ENCODE assay signal across 16 cellular contexts in genomic region chr12:54000774-54001114, GRCh38. TPM values are rescaled to one million over a fixed set of nuclear protein-coding genes. Genes with fewer than 3 reads are reported as not detected.
DNase-seq lines count a peak whose midpoint lies in the region; ATAC-seq, FAIRE-seq and TF ChIP-seq lines count a peak whose summit lies in the region.
"Had no signal": no experiment of that assay in that cellular context is flagged by ENCODE, and none has a peak within 500 bp of the region (broad histone marks: within the 10 kb centered on the region; RNA-seq: fewer than 3 reads in every experiment).

No MANE protein-coding gene starts in this region.

- H3K4me3 ChIP-seq in A673 (ENCODE audit: low read depth, low read length, poor library complexity, severe bottlenecking) (peak overlapping the region; percentile 70), HUES6 (ENCODE audit: low read depth, low read length) (peak overlapping the region; percentile 55; the same call in 1 of the 2 replicates), H1 (ENCODE audit: extremely low read depth in 1 of 4, insufficient read depth in 2 of 4, low read depth in 3 of 4, low read length in 4 of 4) (0 out of 8 replicates have a peak overlapping the region, but pooled peaks of 1 of the 4 experiments have one; percentile 42), osteoblast (ENCODE audit: insufficient read depth, low read length) (peak overlapping the region; percentile 93)
- H3K4me3 ChIP-seq: BLaER1 had no signal

- peaks cover 2% of the 10 kb centered on the region; the same call in 1 of the 2 replicates for H3K23me2 ChIP-seq in H1 (ENCODE audit: low read depth, low read length)

- no peak overlapping the region for H2AK5ac ChIP-seq in H1 (ENCODE audit: low read depth, low read length)

- CTCF ChIA-PET in A673 (lab: Charles Lee), result interaction anchor here (0.5 kb wide), 1 partner anchor 209 kb away, joined by 6 read pairs; no protein-coding TSS in a partner anchor
- CTCF ChIA-PET in H1 (lab: Charles Lee; ENCODE audit: partially characterized antibody), result interaction anchor here (0.6 to 11.3 kb wide), 13 partner anchors 10 to 570 kb away, joined by 3 to 154 read pairs (median 4); partner anchors contain the start of genes HOXC10 and HOXC5

- no peak for TF ChIP-seq RAD21 in H1 (IDR thresholded peaks at IDR 0.05 in 1 of 2, conservative IDR thresholded peaks at IDR 0.05 in 1 of 2; ENCODE audit: low read depth in 2 of 2, low read length in 2 of 2)

- no peak overlapping the region for H4K8ac ChIP-seq in H1 (ENCODE audit: extremely low read depth, insufficient read depth, low read length)

- no peak for FAIRE-seq in H1 (lab: Jason Lieb, UNC)

- no peak overlapping the region for H4K5ac ChIP-seq in H1 (ENCODE audit: insufficient read length, low read depth, low read length)

- peak overlapping the region in 1 of 2 experiments; percentile 43; a peak in 1 of 4 replicates for H3K4me2 ChIP-seq in H1 (ENCODE audit: insufficient read depth in 1 of 2, low read depth in 2 of 2, low read length in 2 of 2)
- peak overlapping the region; percentile 88 for H3K4me2 ChIP-seq in osteoblast (ENCODE audit: insufficient read depth, low read length)
- H3K4me2 ChIP-seq: BLaER1 had no signal

- POLR2A ChIA-PET in A673 (lab: Charles Lee; ENCODE audit: low non-redundant PET), result no interaction called here
- POLR2A ChIA-PET in H1 (lab: Charles Lee; ENCODE audit: partially characterized antibody), result interaction anchor here (0.8 to 1.4 kb wide), 3 partner anchors 8 to 20 kb away, joined by 3 to 6 read pairs (median 4); partner anchors contain the start of gene HOXC8

- BruUV-seq in A673 (replicated peaks; lab: Mats Ljungman, UMichigan), result no TSS peak

- H3K18ac ChIP-seq in H1 (ENCODE audit: extremely low read depth, low read length), result no peak overlapping the region

- no peak for TF ChIP-seq EP300 in H1 (IDR thresholded peaks at IDR 0.05; ENCODE audit: borderline replicate concordance in 1 of 2, low read depth in 2 of 2, low read length in 2 of 2)

- no peak overlapping the region for H2BK12ac ChIP-seq in H1 (ENCODE audit: low read depth, low read length)

- H2BK120ac ChIP-seq in H1 (replicated peaks; ENCODE audit: low read depth, low read length), result no peak overlapping the region

- TF ChIP-seq POLR2A in H1 (IDR thresholded peaks at IDR 0.05; ENCODE audit: control extremely low read depth in 1 of 2, low read depth in 2 of 2, low read length in 2 of 2), result no peak

- no peak overlapping the region for H3K4ac ChIP-seq in H1 (replicated peaks; ENCODE audit: insufficient read length, low read depth, low read length)

- no peak for ATAC-seq in HG02759 (IDR thresholded peaks at IDR 0.05; ENCODE audit: unreplicated experiment)
- ATAC-seq in activated CD4-positive, CD25-positive, alpha-beta regulatory T cell treated with anti-CD3 and anti-CD28 coated beads, Interleukin-2, amount 50 U/mL, for 24 hours, result no peak

- no peaks in the 10 kb centered on the region for H3K79me1 ChIP-seq in H1 (ENCODE audit: low read depth, low read length)

- H4K20me1 ChIP-seq in H1 (replicated peaks in 1 of 2; ENCODE audit: control insufficient read depth in 1 of 2, insufficient read depth in 2 of 2, low read length in 2 of 2), result peaks cover 16 to 25% of the 10 kb centered on the region in 2 experiments
- peaks cover 7% of the 10 kb centered on the region for H4K20me1 ChIP-seq in osteoblast (ENCODE audit: insufficient read depth, low read length)

- H2AFZ ChIP-seq in H1 (ENCODE audit: low read length) (no peak overlapping the region), osteoblast (ENCODE audit: low read length) (no peak overlapping the region)

- no peak for TF ChIP-seq CTCF in A673 (conservative IDR thresholded peaks at IDR 0.05; ENCODE audit: low read depth, low read length)
- no peak for TF ChIP-seq CTCF in H1 (IDR thresholded peaks at IDR 0.05; ENCODE audit: control extremely low read depth in 1 of 3, insufficient read depth in 1 of 3, low read depth in 1 of 3, low read length in 3 of 3)
- TF ChIP-seq CTCF in osteoblast (IDR thresholded peaks at IDR 0.05; ENCODE audit: extremely low read depth, low read depth, low read length), result no peak

- peaks cover 9% of the 10 kb centered on the region for H3K36me3 ChIP-seq in A673 (ENCODE audit: insufficient read depth, low read length, poor library complexity, severe bottlenecking)
- H3K36me3 ChIP-seq in HUES6 (ENCODE audit: control insufficient read depth, insufficient read depth, low read length), result no peaks in the 10 kb centered on the region
- H3K36me3 ChIP-seq in H1 (ENCODE audit: control insufficient read depth in 2 of 4, insufficient read depth in 4 of 4, low read length in 3 of 4), result peaks cover 0 to 11% (median 0%) of the 10 kb centered on the region in 4 experiments; a peak in 1 of 8 replicates
- H3K36me3 ChIP-seq in osteoblast (ENCODE audit: insufficient read depth, low read length), result peaks cover 10% of the 10 kb centered on the region
- H3K36me3 ChIP-seq: BLaER1, cardiac muscle cell had no signal

- H3K23ac ChIP-seq in H1 (ENCODE audit: insufficient read length), result no peak overlapping the region

- 13% methylated on average over 8 of the region's 14 CpGs; no CpG with 5 or more reads in 1 of the 2 experiments for WGBS in H1 (ENCODE audit: extremely low coverage in 1 of 2, insufficient coverage in 1 of 2, insufficient read length in 1 of 2, insufficient replicate concordance in 2 of 2, low coverage in 1 of 2, low lambda C conversion rate in 2 of 2, missing lambda C conversion rate in 1 of 2), 2 experiments

- no peaks in the 10 kb centered on the region for H3K27me3 ChIP-seq in A673 (replicated peaks; ENCODE audit: insufficient read depth, low read depth, low read length, poor library complexity)
- peaks cover 100% of the 10 kb centered on the region for H3K27me3 ChIP-seq in HUES6 (ENCODE audit: control insufficient read depth, insufficient read depth, low read length)
- H3K27me3 ChIP-seq in H1 (replicated peaks in 1 of 4; ENCODE audit: control insufficient read depth in 3 of 4, extremely low read depth in 1 of 4, insufficient read depth in 3 of 4, low read length in 3 of 4), result peaks cover 99 to 100% (median 100%) of the 10 kb centered on the region in 4 experiments
- no peaks in the 10 kb centered on the region for H3K27me3 ChIP-seq in osteoblast (ENCODE audit: insufficient read depth, low read length)

- no peak overlapping the region for H3K14ac ChIP-seq in H1 (ENCODE audit: insufficient read length)

- H3K9ac ChIP-seq in HUES6 (ENCODE audit: low read length), result peak overlapping the region; percentile 85
- H3K9ac ChIP-seq in H1 (replicated peaks in 1 of 4; ENCODE audit: extremely low read depth in 1 of 4, low read depth in 3 of 4, low read length in 3 of 4), result no peak overlapping the region
- H3K9ac ChIP-seq: BLaER1 had no signal

- H3K27ac ChIP-seq in A673 (ENCODE audit: low read depth, low read length, poor library complexity, severe bottlenecking) (peak overlapping the region; percentile 97), HUES6 (ENCODE audit: low read depth, low read length) (no peak overlapping the region), H1 (ENCODE audit: low read depth, low read length) (no peak overlapping the region), osteoblast (ENCODE audit: low read depth, low read length) (peak overlapping the region; percentile 87)
- H3K27ac ChIP-seq: BLaER1, cardiac muscle cell had no signal

- H4K91ac ChIP-seq in H1 (replicated peaks; ENCODE audit: insufficient read length, low read length), result no peak overlapping the region

- DNase-seq in A673 (ENCODE audit: low spot score) (no peak), H1 (ENCODE audit: low read depth in 1 of 2, low spot score in 2 of 2) (no peak), osteoblast (ENCODE audit: insufficient read length, low spot score, missing footprints) (no peak), germinal center (ENCODE audit: low spot score) (no peak), NCI-H345 treated with DMSO at 0.1 percent for 48 hours (lab: John Stamatoyannopoulos, UW; ENCODE audit: unreplicated experiment) (no peak)
- DNase-seq: activated CD4-positive, alpha-beta T cell treated with anti-CD3 and anti-CD28 coated beads for 4 hours; activated effector memory CD4-positive, alpha-beta T cell treated with anti-CD3 and anti-CD28 coated beads, Interleukin-2, amount 50 U/mL, for 16 hours; erythroblast; immature natural killer cell; NCI-H187 treated with DMSO at 0.1 percent for 48 hours; NK-92 treated with Interleukin-12 subunit alpha and Interleukin-12 subunit beta, amount 100 ng/mL, for 24 hours had no signal

- no peak overlapping the region for H2BK5ac ChIP-seq in H1 (ENCODE audit: low read depth, low read length)

- no peak overlapping the region for H3K56ac ChIP-seq in H1 (replicated peaks; ENCODE audit: insufficient read length, low read depth, low read length)

- no peaks in the 10 kb centered on the region for H3K79me2 ChIP-seq in H1 (ENCODE audit: control insufficient read depth in 1 of 2, insufficient read depth in 2 of 2, low read length in 2 of 2)
- peaks cover 84% of the 10 kb centered on the region for H3K79me2 ChIP-seq in osteoblast (ENCODE audit: insufficient read depth, low read length)

- H3K9me3 ChIP-seq in A673 (ENCODE audit: low read depth, low read length, poor library complexity, severe bottlenecking) (no peaks in the 10 kb centered on the region), HUES6 (ENCODE audit: control insufficient read depth, insufficient read depth, low read depth, low read length) (no peaks in the 10 kb centered on the region), H1 (ENCODE audit: insufficient read depth in 2 of 2, low read depth in 1 of 2, low read length in 1 of 2) (no peaks in the 10 kb centered on the region), osteoblast (ENCODE audit: low read depth, low read length) (no peaks in the 10 kb centered on the region)

- H2BK20ac ChIP-seq in H1 (ENCODE audit: low read length), result no peak overlapping the region

- H3K4me1 ChIP-seq in A673 (ENCODE audit: insufficient read depth, low read length, poor library complexity, severe bottlenecking) (peaks cover 64% of the 10 kb centered on the region), HUES6 (ENCODE audit: control insufficient read depth, insufficient read depth, low read length) (no peaks in the 10 kb centered on the region), H1 (replicated peaks in 1 of 4; ENCODE audit: control insufficient read depth in 3 of 4, insufficient read depth in 4 of 4, low read length in 3 of 4) (peaks cover 0 to 8% (median 3%) of the 10 kb centered on the region in 4 experiments; a peak in 4 of 7 replicates), osteoblast (ENCODE audit: insufficient read depth, low read length) (peaks cover 44% of the 10 kb centered on the region)
- H3K4me1 ChIP-seq: BLaER1 had no signal

- H2BK15ac ChIP-seq in H1 (ENCODE audit: low read length), result no peak overlapping the region

- intact Hi-C loops in A673 (cut with micrococcal nuclease; ENCODE audit: unreplicated experiment), result no loop called here

RNA-seq across cellular contexts. Expression of gene HOXC9, which starts 0.8 kb away (rescaled TPM):
- total RNA-seq in A673 (2021) (21.1 and 22.3 TPM in 2 replicates), osteoblast (8.3 and 11.6 TPM in 2 replicates)
- total RNA-seq in H1 (2021; fragmentation: NEBNext Ultra II Directional; extraction: Animal tissue kit (Norgen Biotek cat#: 25700)), result not detected in 2 replicates
- not detected in 2 replicates for polyA plus RNA-seq in H1 (2011; rRNA removed)
- polyA plus RNA-seq in H1 (2011; cell fraction: cytosol; rRNA removed), result not detected
- not detected for polyA plus RNA-seq in H1 (2011; cell fraction: nucleus; rRNA removed)
- polyA plus RNA-seq in H1 (2012, experiment 1 of 2), result not detected in 4 replicates
- not detected for polyA plus RNA-seq in H1 (2012, experiment 2 of 2)
- polyA plus RNA-seq in H1 (2013, experiment 1 of 2), result not detected
- polyA plus RNA-seq in H1 (2013, experiment 2 of 2), result not detected
- polyA minus RNA-seq in H1 (2011; rRNA and poly(A)+ RNA removed), result not detected in 2 replicates
- not detected for polyA minus RNA-seq in H1 (2011; cell fraction: cytosol; rRNA and poly(A)+ RNA removed)
- not detected for polyA minus RNA-seq in H1 (2011; cell fraction: nucleus; rRNA and poly(A)+ RNA removed)
- total RNA-seq: cardiac muscle cell had no signal
- polyA plus RNA-seq: cardiac muscle cell, immature natural killer cell had no signal

RNA-seq across cellular contexts. Expression of gene HOXC8, which starts 8.0 kb away (rescaled TPM):
- total RNA-seq in A673 (2021) (10.9 and 11.1 TPM in 2 replicates), osteoblast (3.2 and 5.1 TPM in 2 replicates)
- total RNA-seq in H1 (2021; fragmentation: NEBNext Ultra II Directional; extraction: Animal tissue kit (Norgen Biotek cat#: 25700)), result not detected in 2 replicates
- not detected in 2 replicates for polyA plus RNA-seq in H1 (2011; rRNA removed)
- polyA plus RNA-seq in H1 (2011; cell fraction: cytosol; rRNA removed), result not detected
- polyA plus RNA-seq in H1 (2011; cell fraction: nucleus; rRNA removed), result not detected
- 0.09 TPM in 1 of 4 replicates, not detected in the others for polyA plus RNA-seq in H1 (2012, experiment 1 of 2)
- polyA plus RNA-seq in H1 (2012, experiment 2 of 2), result not detected
- polyA plus RNA-seq in H1 (2013, experiment 1 of 2), result not detected
- polyA plus RNA-seq in H1 (2013, experiment 2 of 2), result not detected
- not detected in 2 replicates for polyA minus RNA-seq in H1 (2011; rRNA and poly(A)+ RNA removed)
- not detected for polyA minus RNA-seq in H1 (2011; cell fraction: cytosol; rRNA and poly(A)+ RNA removed)
- not detected for polyA minus RNA-seq in H1 (2011; cell fraction: nucleus; rRNA and poly(A)+ RNA removed)
- polyA plus RNA-seq: cardiac muscle cell, immature natural killer cell had no signal

RNA-seq across cellular contexts. Expression of gene HOXC10, which starts 15.8 kb away (rescaled TPM):
- total RNA-seq in A673 (2021) (27.8 and 30.4 TPM in 2 replicates), osteoblast (9.7 and 11.2 TPM in 2 replicates)
- not detected in 2 replicates for total RNA-seq in H1 (2021; fragmentation: NEBNext Ultra II Directional; extraction: Animal tissue kit (Norgen Biotek cat#: 25700))
- not detected in 2 replicates for polyA plus RNA-seq in H1 (2011; rRNA removed)
- not detected for polyA plus RNA-seq in H1 (2011; cell fraction: cytosol; rRNA removed)
- polyA plus RNA-seq in H1 (2011; cell fraction: nucleus; rRNA removed), result not detected
- not detected in 4 replicates for polyA plus RNA-seq in H1 (2012, experiment 1 of 2)
- 0.20 TPM for polyA plus RNA-seq in H1 (2012, experiment 2 of 2)
- polyA plus RNA-seq in H1 (2013, experiment 1 of 2), result not detected
- not detected for polyA plus RNA-seq in H1 (2013, experiment 2 of 2)
- not detected in 2 replicates for polyA minus RNA-seq in H1 (2011; rRNA and poly(A)+ RNA removed)
- polyA minus RNA-seq in H1 (2011; cell fraction: cytosol; rRNA and poly(A)+ RNA removed), result not detected
- polyA minus RNA-seq in H1 (2011; cell fraction: nucleus; rRNA and poly(A)+ RNA removed), result not detected
- total RNA-seq: cardiac muscle cell had no signal
- polyA plus RNA-seq: cardiac muscle cell, immature natural killer cell had no signal

RNA-seq across cellular contexts. Expression of gene HOTAIR, which starts 26.0 kb away (rescaled TPM):
- 5.4 and 5.5 TPM in 2 replicates for total RNA-seq in A673 (2021)
- not detected in 2 replicates for total RNA-seq in H1 (2021; fragmentation: NEBNext Ultra II Directional; extraction: Animal tissue kit (Norgen Biotek cat#: 25700))
- not detected in 2 replicates for polyA plus RNA-seq in H1 (2011; rRNA removed)
- not detected for polyA plus RNA-seq in H1 (2011; cell fraction: cytosol; rRNA removed)
- not detected for polyA plus RNA-seq in H1 (2011; cell fraction: nucleus; rRNA removed)
- not detected in 4 replicates for polyA plus RNA-seq in H1 (2012, experiment 1 of 2)
- polyA plus RNA-seq in H1 (2012, experiment 2 of 2), result not detected
- polyA plus RNA-seq in H1 (2013, experiment 1 of 2), result not detected
- not detected for polyA plus RNA-seq in H1 (2013, experiment 2 of 2)
- not detected in 2 replicates for polyA minus RNA-seq in H1 (2011; rRNA and poly(A)+ RNA removed)
- not detected for polyA minus RNA-seq in H1 (2011; cell fraction: cytosol; rRNA and poly(A)+ RNA removed)
- not detected for polyA minus RNA-seq in H1 (2011; cell fraction: nucleus; rRNA and poly(A)+ RNA removed)
- total RNA-seq in osteoblast, result 0.72 and 1.2 TPM in 2 replicates
- total RNA-seq: cardiac muscle cell had no signal
- polyA plus RNA-seq: cardiac muscle cell, immature natural killer cell had no signal

RNA-seq across cellular contexts. Expression of gene HOXC6, which starts 27.5 kb away (rescaled TPM):
- 20.8 and 22.3 TPM in 2 replicates for total RNA-seq in A673 (2021)
- total RNA-seq in H1 (2021; fragmentation: NEBNext Ultra II Directional; extraction: Animal tissue kit (Norgen Biotek cat#: 25700)), result not detected in 2 replicates
- not detected in 2 replicates for polyA plus RNA-seq in H1 (2011; rRNA removed)
- not detected for polyA plus RNA-seq in H1 (2011; cell fraction: cytosol; rRNA removed)
- not detected for polyA plus RNA-seq in H1 (2011; cell fraction: nucleus; rRNA removed)
- polyA plus RNA-seq in H1 (2012, experiment 1 of 2), result not detected in 4 replicates
- polyA plus RNA-seq in H1 (2012, experiment 2 of 2), result not detected
- polyA plus RNA-seq in H1 (2013, experiment 1 of 2), result not detected
- not detected for polyA plus RNA-seq in H1 (2013, experiment 2 of 2)
- not detected in 2 replicates for polyA minus RNA-seq in H1 (2011; rRNA and poly(A)+ RNA removed)
- not detected for polyA minus RNA-seq in H1 (2011; cell fraction: cytosol; rRNA and poly(A)+ RNA removed)
- not detected for polyA minus RNA-seq in H1 (2011; cell fraction: nucleus; rRNA and poly(A)+ RNA removed)
- total RNA-seq in osteoblast, result 5.6 and 7.2 TPM in 2 replicates
- total RNA-seq: cardiac muscle cell had no signal
- polyA plus RNA-seq: cardiac muscle cell, immature natural killer cell had no signal

Comparison
In these comparisons a context has a peak if more than half of its experiments do, and no peak if none do; other contexts are left out.
1. H3K27ac ChIP-seq: peak in A673 (single experiment) and osteoblast (single experiment); none in HUES6 (single experiment) and H1 (single experiment).
2. RNA of gene HOXC10, which starts 15.8 kb away (total RNA-seq): 27.8 to 30.4 TPM in A673 and 9.7 to 11.2 TPM in osteoblast; not detected in H1; every median in the first group is over 10 times any median in the second.